14 cellular contexts compared by ENCODE assay signal in the genomic region with DNA sequence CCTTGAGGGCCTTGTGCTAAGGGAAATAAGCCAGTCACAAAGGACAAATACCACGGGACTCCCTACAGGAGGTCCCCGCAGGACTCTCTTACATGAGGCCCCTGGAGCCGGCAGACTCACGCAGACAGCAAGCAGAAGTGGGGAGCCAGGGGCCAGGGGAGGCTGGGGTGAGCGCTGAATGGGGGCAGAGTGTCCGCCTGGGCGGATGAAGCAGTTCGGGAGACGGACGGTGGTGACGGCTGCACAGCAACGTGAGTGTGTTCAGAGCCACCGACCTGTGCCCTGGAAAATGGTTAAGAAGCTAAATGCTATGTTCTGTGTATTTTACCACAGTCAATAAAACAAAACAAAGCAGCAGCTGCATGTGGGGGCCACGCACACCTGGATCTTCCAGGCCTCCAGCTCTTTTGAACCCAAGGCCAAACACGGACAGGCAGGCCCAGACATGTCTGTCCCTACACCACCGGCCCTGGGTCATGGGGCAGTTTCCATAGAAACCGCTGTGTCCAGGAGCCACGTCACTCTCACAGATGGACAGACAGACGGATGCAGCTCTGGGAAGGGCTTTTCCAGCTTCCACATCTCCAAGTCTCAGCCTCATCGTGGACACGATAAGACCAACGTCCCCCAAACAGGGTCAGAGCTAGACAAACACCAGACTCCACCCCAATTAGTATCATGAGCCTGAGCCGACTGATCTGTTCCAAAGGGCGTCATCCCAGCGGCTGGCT.
DNase-seq lines count a peak whose midpoint lies in the region; ATAC-seq, FAIRE-seq and TF ChIP-seq lines count a peak whose summit lies in the region.
"Had no signal": no experiment of that assay in that cellular context is flagged by ENCODE, and none has a peak within 500 bp of the region (broad histone marks: within the 10 kb centered on the region; RNA-seq: fewer than 3 reads in every experiment).

No MANE protein-coding gene starts in this region.

- CTCF ChIA-PET in A549 (lab: Yijun Ruan, JAX): interaction anchor here (1.4 kb wide), 1 partner anchor 8 kb away, joined by 4 read pairs; no protein-coding TSS in a partner anchor

- H3K36me3 ChIP-seq in NT2/D1 (ENCODE audit: insufficient read depth, insufficient read length, low read length) (peaks cover 20% of the 10 kb centered on the region), iPS-20b (ENCODE audit: insufficient read depth, low read depth, low read length) (no peaks in the 10 kb centered on the region)

- POLR2A ChIA-PET in A549 (lab: Yijun Ruan, JAX): no interaction called here

- TF ChIP-seq CTCF in A549 (IDR thresholded peaks at IDR 0.05): no peak

- no peak for TF ChIP-seq POLR2A in A549 (IDR thresholded peaks at IDR 0.05; ENCODE audit: low read length)

- H3K9me3 ChIP-seq in A549 (no peaks in the 10 kb centered on the region), NT2/D1 (ENCODE audit: insufficient read depth, low read length) (no peaks in the 10 kb centered on the region), iPS-20b (ENCODE audit: insufficient read depth, low read depth, low read length) (no peaks in the 10 kb centered on the region)

- 85% methylated on average over 25 of the region's 25 CpGs for WGBS in A549 (ENCODE audit: missing lambda C conversion rate)

- ATAC-seq in A549: no peak
- no peak for ATAC-seq in GM18502 (IDR thresholded peaks at IDR 0.05; ENCODE audit: poor library complexity, unreplicated experiment)

- no peak overlapping the region for H3K4me2 ChIP-seq in A549

- H3K9ac ChIP-seq in NT2/D1 (ENCODE audit: insufficient read length, low read depth) (peak overlapping the region; percentile 76), iPS-20b (ENCODE audit: low read depth, low read length) (peak overlapping the region; percentile 29; the same call in 1 of the 2 replicates)

- no peak for TF ChIP-seq RAD21 in A549 (conservative IDR thresholded peaks at IDR 0.05 in 1 of 2, IDR thresholded peaks at IDR 0.05 in 1 of 2)

- no peaks in the 10 kb centered on the region for H3K27me3 ChIP-seq in NT2/D1 (ENCODE audit: insufficient read depth, insufficient read length)
- no peaks in the 10 kb centered on the region for H3K27me3 ChIP-seq in iPS-20b (ENCODE audit: insufficient read depth, low read length)
- H3K27me3 ChIP-seq: dorsolateral prefrontal cortex had no signal

- H3K27ac ChIP-seq in A549 (peak overlapping the region; percentile 58 to 78), iPS-20b (ENCODE audit: low read length) (no peak overlapping the region)

- no peak overlapping the region for H3K4me3 ChIP-seq in A549
- H3K4me3 ChIP-seq in NT2/D1 (ENCODE audit: insufficient read length, low read depth): no peak overlapping the region
- no peak overlapping the region for H3K4me3 ChIP-seq in iPS-20b (ENCODE audit: low read length)
- H3K4me3 ChIP-seq: dorsolateral prefrontal cortex had no signal

- peaks cover 44% of the 10 kb centered on the region for H3K4me1 ChIP-seq in A549
- peaks cover 52% of the 10 kb centered on the region for H3K4me1 ChIP-seq in NT2/D1 (ENCODE audit: insufficient read depth, insufficient read length)
- H3K4me1 ChIP-seq in iPS-20b (ENCODE audit: insufficient read depth, low read length): peaks cover 10% of the 10 kb centered on the region; the same call in 1 of the 2 replicates

- DNase-seq in A549 (ENCODE audit: low read depth in 1 of 2, low spot score in 1 of 2) (no peak), HuH-7.5 (ENCODE audit: low spot score) (peak; percentile 77), NT2/D1 (ENCODE audit: low read depth, low spot score) (no peak), T1000 (lab: John Stamatoyannopoulos, UW) (no peak), urothelium cell line (ENCODE audit: low spot score) (no peak)
- DNase-seq in effector CD8-positive, alpha-beta T cell (lab: John Stamatoyannopoulos, UW): no peak
- DNase-seq: activated CD4-positive, alpha-beta T cell treated with anti-CD3 and anti-CD28 coated beads, Interleukin-2, amount 10 ng/mL, durations not matched to agents 7 days and 5 days; activated naive CD4-positive, alpha-beta T cell treated with Interleukin-2 at 50 U/mL for 16 hours; GF-D8; NCI-H1048; Right ventricle myocardium superior had no signal

- no peak for TF ChIP-seq EP300 in A549 (IDR thresholded peaks at IDR 0.05)

- FAIRE-seq in A549 (lab: Jason Lieb, UNC) (no peak), urothelium cell line (lab: Jason Lieb, UNC) (no peak)

TF ChIP-seq in A549, 52 proteins besides CTCF, POLR2A, EP300 and RAD21:
- TF ChIP-seq, protein P1, sequence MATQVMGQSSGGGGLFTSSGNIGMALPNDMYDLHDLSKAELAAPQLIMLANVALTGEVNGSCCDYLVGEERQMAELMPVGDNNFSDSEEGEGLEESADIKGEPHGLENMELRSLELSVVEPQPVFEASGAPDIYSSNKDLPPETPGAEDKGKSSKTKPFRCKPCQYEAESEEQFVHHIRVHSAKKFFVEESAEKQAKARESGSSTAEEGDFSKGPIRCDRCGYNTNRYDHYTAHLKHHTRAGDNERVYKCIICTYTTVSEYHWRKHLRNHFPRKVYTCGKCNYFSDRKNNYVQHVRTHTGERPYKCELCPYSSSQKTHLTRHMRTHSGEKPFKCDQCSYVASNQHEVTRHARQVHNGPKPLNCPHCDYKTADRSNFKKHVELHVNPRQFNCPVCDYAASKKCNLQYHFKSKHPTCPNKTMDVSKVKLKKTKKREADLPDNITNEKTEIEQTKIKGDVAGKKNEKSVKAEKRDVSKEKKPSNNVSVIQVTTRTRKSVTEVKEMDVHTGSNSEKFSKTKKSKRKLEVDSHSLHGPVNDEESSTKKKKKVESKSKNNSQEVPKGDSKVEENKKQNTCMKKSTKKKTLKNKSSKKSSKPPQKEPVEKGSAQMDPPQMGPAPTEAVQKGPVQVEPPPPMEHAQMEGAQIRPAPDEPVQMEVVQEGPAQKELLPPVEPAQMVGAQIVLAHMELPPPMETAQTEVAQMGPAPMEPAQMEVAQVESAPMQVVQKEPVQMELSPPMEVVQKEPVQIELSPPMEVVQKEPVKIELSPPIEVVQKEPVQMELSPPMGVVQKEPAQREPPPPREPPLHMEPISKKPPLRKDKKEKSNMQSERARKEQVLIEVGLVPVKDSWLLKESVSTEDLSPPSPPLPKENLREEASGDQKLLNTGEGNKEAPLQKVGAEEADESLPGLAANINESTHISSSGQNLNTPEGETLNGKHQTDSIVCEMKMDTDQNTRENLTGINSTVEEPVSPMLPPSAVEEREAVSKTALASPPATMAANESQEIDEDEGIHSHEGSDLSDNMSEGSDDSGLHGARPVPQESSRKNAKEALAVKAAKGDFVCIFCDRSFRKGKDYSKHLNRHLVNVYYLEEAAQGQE (IDR thresholded peaks at IDR 0.05): no peak
- TF ChIP-seq, protein P2, sequence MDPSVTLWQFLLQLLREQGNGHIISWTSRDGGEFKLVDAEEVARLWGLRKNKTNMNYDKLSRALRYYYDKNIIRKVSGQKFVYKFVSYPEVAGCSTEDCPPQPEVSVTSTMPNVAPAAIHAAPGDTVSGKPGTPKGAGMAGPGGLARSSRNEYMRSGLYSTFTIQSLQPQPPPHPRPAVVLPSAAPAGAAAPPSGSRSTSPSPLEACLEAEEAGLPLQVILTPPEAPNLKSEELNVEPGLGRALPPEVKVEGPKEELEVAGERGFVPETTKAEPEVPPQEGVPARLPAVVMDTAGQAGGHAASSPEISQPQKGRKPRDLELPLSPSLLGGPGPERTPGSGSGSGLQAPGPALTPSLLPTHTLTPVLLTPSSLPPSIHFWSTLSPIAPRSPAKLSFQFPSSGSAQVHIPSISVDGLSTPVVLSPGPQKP (IDR thresholded peaks at IDR 0.05; ENCODE audit: low read depth, low read length): no peak
- no peak for TF ChIP-seq CHD4 (IDR thresholded peaks at IDR 0.05; ENCODE audit: borderline replicate concordance)
- TF ChIP-seq MAX (IDR thresholded peaks at IDR 0.05): no peak
- no peak for TF ChIP-seq TP53 (CRISPR knock-in tag; IDR thresholded peaks at IDR 0.05)
- TF ChIP-seq KDM1A (IDR thresholded peaks at IDR 0.05; ENCODE audit: low read depth): no peak
- TF ChIP-seq GATA3 (IDR thresholded peaks at IDR 0.05; ENCODE audit: borderline replicate concordance): no peak
- TF ChIP-seq RCOR1 (IDR thresholded peaks at IDR 0.05; ENCODE audit: low read depth, low read length): no peak
- TF ChIP-seq NPAS2 (CRISPR knock-in tag; IDR thresholded peaks at IDR 0.05; ENCODE audit: borderline replicate concordance): no peak
- no peak for TF ChIP-seq SMC3 (IDR thresholded peaks at IDR 0.05)
- no peak for TF ChIP-seq SREBF2 (IDR thresholded peaks at IDR 0.05)
- TF ChIP-seq ZSCAN20 (CRISPR knock-in tag; IDR thresholded peaks at IDR 0.05): no peak
- TF ChIP-seq RNF2 (IDR thresholded peaks at IDR 0.05; ENCODE audit: borderline replicate concordance, low read depth): no peak
- no peak for TF ChIP-seq JUN (IDR thresholded peaks at IDR 0.05)
- TF ChIP-seq EHF (CRISPR knock-in tag; IDR thresholded peaks at IDR 0.05): no peak
- TF ChIP-seq RFX5 (IDR thresholded peaks at IDR 0.05): no peak
- no peak for TF ChIP-seq HOXB5 (CRISPR knock-in tag; IDR thresholded peaks at IDR 0.05)
- no peak for TF ChIP-seq POLR2AphosphoS2 (conservative IDR thresholded peaks at IDR 0.05; ENCODE audit: low read length)
- TF ChIP-seq ZFP36 (IDR thresholded peaks at IDR 0.05; ENCODE audit: borderline replicate concordance, partially characterized antibody): no peak
- TF ChIP-seq TFCP2L1 (CRISPR knock-in tag; IDR thresholded peaks at IDR 0.05): no peak
TF ChIP-seq in A549: peak in this region for 0.
